In the genomic region with DNA sequence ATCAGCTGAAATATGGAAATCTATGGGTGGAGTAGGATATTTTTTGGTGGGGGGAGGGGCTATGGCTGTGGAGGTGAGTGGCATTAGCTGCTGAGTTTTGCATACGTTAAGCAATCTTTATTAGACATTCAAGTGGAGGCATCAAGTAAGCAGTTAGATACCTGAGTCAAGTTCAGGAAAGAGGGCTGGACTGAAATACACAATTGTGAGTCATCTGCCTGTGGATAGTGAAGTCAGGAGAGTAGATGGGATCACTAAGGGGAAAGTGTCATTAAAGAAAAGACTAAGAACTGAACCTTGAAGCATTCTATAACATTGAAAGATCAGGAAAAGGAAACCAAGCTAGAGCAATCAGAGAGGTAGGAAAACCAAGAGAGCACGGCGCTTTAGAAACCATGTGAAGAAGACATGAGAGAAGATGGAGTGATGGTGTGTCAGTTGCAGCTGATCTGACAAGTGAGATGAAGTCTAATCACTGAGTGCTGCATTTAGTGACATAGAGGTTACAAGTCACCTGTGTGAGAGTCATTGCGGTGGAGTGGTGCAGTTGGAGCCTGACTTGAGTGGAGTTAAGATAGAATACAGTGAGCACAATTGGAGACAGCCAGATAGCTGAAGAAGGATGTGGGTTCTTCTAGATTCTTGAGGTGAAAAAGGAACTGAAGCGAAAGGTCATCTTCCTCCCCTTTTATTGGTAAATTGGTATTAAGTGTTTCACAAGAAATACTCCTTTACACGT, we compare ENCODE assay signal across 11 cellular contexts.
A peak's percentile ranks its signal among the peaks of the same experiment; 100 is the strongest.
DNase-seq lines count a peak whose midpoint lies in the region; ATAC-seq and TF ChIP-seq lines count a peak whose summit lies in the region.
"Had no signal": no experiment of that assay in that cellular context is flagged by ENCODE, and none has a peak within 500 bp of the region (broad histone marks: within the 10 kb centered on the region; RNA-seq: fewer than 3 reads in every experiment).

No MANE protein-coding gene starts in this region.

- H3K27ac Mint-ChIP-seq in Caco-2 (ENCODE audit: unreplicated experiment) = no peak overlapping the region
- H3K27ac Mint-ChIP-seq: activated naive CD4-positive, alpha-beta T cell treated with anti-CD3 and anti-CD28 coated beads, Interleukin-2, amount 50 U/mL, for 24 hours; T-helper 1 cell treated with Interleukin-12 subunit alpha and Interleukin-12 subunit beta and Interleukin-4 antibody, amounts not matched to agents 30 μg/mL and 1 μg/mL, for 36 hours had no signal

- POLR2A ChIA-PET in Caco-2 (lab: Charles Lee) = interaction anchor here (0.5 kb wide), 1 partner anchor 26 kb away, joined by 3 read pairs; no protein-coding TSS in a partner anchor

- DNase-seq in mucosa of descending colon (no peak), activated T-cell treated with anti-CD3 and anti-CD28 coated beads for 4 hours (no peak), Caco-2 (no peak), COLO829 (ENCODE audit: low spot score) (no peak)
- DNase-seq: left ventricle myocardium inferior, stomach had no signal

- ATAC-seq in GM19025 (IDR thresholded peaks at IDR 0.05; ENCODE audit: low read depth, unreplicated experiment) = peak; percentile 77
- ATAC-seq in GM21825 (IDR thresholded peaks at IDR 0.05; ENCODE audit: unreplicated experiment) = peak; percentile 94
- peak; percentile 95 for ATAC-seq in HG03460 (IDR thresholded peaks at IDR 0.05; ENCODE audit: unreplicated experiment)
- peak; percentile 65 for ATAC-seq in mucosa of descending colon

- CTCF ChIA-PET in Caco-2 (lab: Charles Lee) = no interaction called here

- no peaks in the 10 kb centered on the region for H3K27me3 ChIP-seq in Caco-2 (replicated peaks; ENCODE audit: control insufficient read depth, insufficient read depth, low read length)
- H3K27me3 ChIP-seq: stomach had no signal

- H3K9me3 ChIP-seq in mucosa of descending colon (no peaks in the 10 kb centered on the region), Caco-2 (no peaks in the 10 kb centered on the region)
- H3K9me3 ChIP-seq: left ventricle myocardium inferior, stomach had no signal

- intact Hi-C loops in mucosa of descending colon (cut with DNase I, micrococcal nuclease) = no loop called here
- intact Hi-C loops in Caco-2 (cut with micrococcal nuclease; ENCODE audit: unreplicated experiment) = no loop called here

- BruUV-seq in Caco-2 (replicated peaks; lab: Mats Ljungman, UMichigan) = no TSS peak

- no peaks in the 10 kb centered on the region for H3K4me1 ChIP-seq in mucosa of descending colon (ENCODE audit: low read depth)
- peaks cover 9% of the 10 kb centered on the region; the same call in 1 of the 2 replicates for H3K4me1 ChIP-seq in Caco-2

- H3K27me3 Mint-ChIP-seq in Caco-2 (ENCODE audit: insufficient read depth, unreplicated experiment) = no peaks in the 10 kb centered on the region
- H3K27me3 Mint-ChIP-seq: activated naive CD4-positive, alpha-beta T cell treated with anti-CD3 and anti-CD28 coated beads, Interleukin-2, amount 50 U/mL, for 24 hours had no signal

- no peak overlapping the region for H3K4me3 ChIP-seq in mucosa of descending colon
- no peak overlapping the region for H3K4me3 ChIP-seq in Caco-2 (ENCODE audit: low read depth, low read length)
- H3K4me3 ChIP-seq: left ventricle myocardium inferior, stomach had no signal

- H3K9me3 Mint-ChIP-seq in Caco-2 (ENCODE audit: unreplicated experiment) = no peaks in the 10 kb centered on the region
- H3K9me3 Mint-ChIP-seq: activated naive CD4-positive, alpha-beta T cell treated with anti-CD3 and anti-CD28 coated beads, Interleukin-2, amount 50 U/mL, for 24 hours; T-helper 1 cell treated with Interleukin-12 subunit alpha and Interleukin-12 subunit beta and Interleukin-4 antibody, amounts not matched to agents 30 μg/mL and 1 μg/mL, for 36 hours had no signal

- H3K4me3 Mint-ChIP-seq in Caco-2 (ENCODE audit: unreplicated experiment) = no peak overlapping the region
- H3K4me3 Mint-ChIP-seq: activated naive CD4-positive, alpha-beta T cell treated with anti-CD3 and anti-CD28 coated beads, Interleukin-2, amount 50 U/mL, for 24 hours; T-helper 1 cell treated with Interleukin-12 subunit alpha and Interleukin-12 subunit beta and Interleukin-4 antibody, amounts not matched to agents 30 μg/mL and 1 μg/mL, for 36 hours had no signal

- peaks cover 7% of the 10 kb centered on the region for H3K36me3 Mint-ChIP-seq in Caco-2 (ENCODE audit: insufficient read depth, unreplicated experiment)
- H3K36me3 Mint-ChIP-seq: activated naive CD4-positive, alpha-beta T cell treated with anti-CD3 and anti-CD28 coated beads, Interleukin-2, amount 50 U/mL, for 24 hours had no signal

- peaks cover 7% of the 10 kb centered on the region for H3K4me1 Mint-ChIP-seq in Caco-2 (ENCODE audit: low read depth, unreplicated experiment)

- H3K36me3 ChIP-seq in mucosa of descending colon (ENCODE audit: low read depth) (no peaks in the 10 kb centered on the region), Caco-2 (ENCODE audit: control insufficient read depth, insufficient read depth, low read length) (no peaks in the 10 kb centered on the region)
- H3K36me3 ChIP-seq: left ventricle myocardium inferior had no signal

- TF ChIP-seq CTCF in mucosa of descending colon (IDR thresholded peaks at IDR 0.05) (no peak), Caco-2 (IDR thresholded peaks at IDR 0.05; ENCODE audit: insufficient read depth in 1 of 2, low read depth in 1 of 2, low read length in 1 of 2, severe bottlenecking in 1 of 2, unreplicated experiment in 1 of 2) (no peak)
